In the genomic region with DNA sequence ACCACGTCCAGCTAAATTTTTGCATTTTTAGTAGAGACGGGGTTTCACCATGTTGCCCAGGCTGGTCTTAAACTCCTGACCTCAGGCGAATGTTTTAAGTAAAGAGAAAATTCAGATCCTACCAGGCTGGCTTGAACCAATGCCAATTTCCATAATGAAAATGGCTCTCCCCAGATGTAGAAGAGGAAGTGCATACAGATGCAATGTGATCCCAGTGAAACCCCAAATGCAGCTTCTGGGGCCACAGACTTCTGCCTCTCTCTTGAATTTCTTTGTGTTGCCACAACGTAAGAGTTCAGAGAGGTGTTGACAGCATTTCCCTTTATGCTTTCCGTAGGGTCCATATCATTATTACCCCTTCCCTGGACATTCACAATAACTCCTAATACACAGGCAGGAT, we compare ENCODE assay signal across 17 cellular contexts.
"Had no signal": no experiment of that assay in that cellular context is flagged by ENCODE, and none has a peak within 500 bp of the region (broad histone marks: within the 10 kb centered on the region; RNA-seq: fewer than 3 reads in every experiment).

No MANE protein-coding gene starts in this region.

- H3K36me3 ChIP-seq: esophagus muscularis mucosa, gastroesophageal sphincter, heart right ventricle, left lung, lower lobe of right lung had no signal

- DNase-seq: dermis blood vessel endothelial cell; dorsolateral prefrontal cortex; effector CD4-positive, alpha-beta T cell; effector memory CD4-positive, alpha-beta T cell; foreskin keratinocyte; heart right ventricle; hippocampal formation; left cardiac atrium; left lung; left ventricle myocardium superior; lower lobe of right lung; mesenchymal stem cell; midbrain; naive thymus-derived CD4-positive, alpha-beta T cell had no signal

- H3K27ac ChIP-seq: coronary artery, dorsolateral prefrontal cortex, esophagus muscularis mucosa, foreskin keratinocyte, gastroesophageal sphincter, heart right ventricle, left lung, lower lobe of right lung had no signal

- H3K4me3 ChIP-seq: coronary artery, dorsolateral prefrontal cortex, esophagus muscularis mucosa, gastroesophageal sphincter, heart right ventricle, left lung, lower lobe of right lung had no signal

- ATAC-seq: foreskin keratinocyte; gastroesophageal sphincter; heart right ventricle; left cardiac atrium; left lung; left ventricle myocardium superior; lower lobe of right lung; naive thymus-derived CD4-positive, alpha-beta T cell had no signal

- H3K4me1 ChIP-seq: esophagus muscularis mucosa, foreskin keratinocyte, gastroesophageal sphincter, heart right ventricle, left lung, lower lobe of right lung had no signal
